Comparison of ENCODE assay signal across 11 cellular contexts in the genomic region with DNA sequence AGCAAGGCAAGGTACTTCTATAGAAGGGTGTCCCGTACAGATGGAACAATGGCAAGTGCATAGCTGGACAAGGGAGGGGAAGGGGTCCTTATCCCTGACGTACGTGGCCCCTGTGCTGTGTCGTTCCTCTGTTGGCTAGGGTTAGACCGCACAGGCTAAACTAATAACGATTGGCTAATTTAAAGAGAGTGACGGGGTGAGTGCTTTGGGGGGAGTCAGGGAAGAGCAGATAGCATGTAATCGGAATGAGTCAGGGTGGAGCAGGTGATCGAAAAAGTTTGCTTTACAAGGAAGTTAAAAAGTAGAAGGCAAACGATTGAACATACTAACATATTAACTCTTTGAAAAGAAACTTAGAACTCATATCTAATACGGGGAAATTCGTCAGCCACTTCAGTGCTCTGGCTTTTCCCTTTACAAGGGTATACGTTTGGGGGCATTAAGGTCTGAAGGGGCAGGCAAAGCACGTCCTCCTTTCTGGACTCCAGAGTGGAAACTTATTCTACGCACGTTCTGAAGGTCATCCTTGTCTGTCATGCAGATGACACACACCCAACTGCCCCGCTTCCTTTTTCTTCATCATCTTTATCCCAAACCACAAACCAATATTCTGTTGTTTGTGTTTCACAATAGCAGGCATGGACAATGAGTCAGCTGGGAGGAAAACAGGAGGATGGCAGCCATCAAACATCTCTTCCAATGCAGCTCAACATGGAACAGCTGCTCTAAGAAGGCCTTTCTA.
DNase-seq lines count a peak whose midpoint lies in the region; ATAC-seq and TF ChIP-seq lines count a peak whose summit lies in the region.
"Had no signal": no experiment of that assay in that cellular context is flagged by ENCODE, and none has a peak within 500 bp of the region (broad histone marks: within the 10 kb centered on the region; RNA-seq: fewer than 3 reads in every experiment).

No MANE protein-coding gene starts in this region.

- H3K27ac ChIP-seq in HL-60 (replicated peaks) (peak overlapping the region; percentile 16; the same call in 1 of the 2 replicates), RWPE2 (ENCODE audit: poor library complexity, severe bottlenecking) (no peak overlapping the region), coronary artery (no peak overlapping the region)
- H3K27ac ChIP-seq: adrenal gland, pancreas had no signal

- H3K4me3 ChIP-seq in HL-60 (replicated peaks; ENCODE audit: insufficient read depth, low read length) (no peak overlapping the region), RWPE2 (ENCODE audit: severe bottlenecking) (no peak overlapping the region), coronary artery (no peak overlapping the region)
- H3K4me3 ChIP-seq: adrenal gland, pancreas had no signal

- peaks cover 11% of the 10 kb centered on the region for H3K9me3 ChIP-seq in RWPE2 (ENCODE audit: severe bottlenecking)
- H3K9me3 ChIP-seq: adrenal gland, pancreas had no signal

- ATAC-seq in RWPE2 (ENCODE audit: low read depth): peak; percentile 62
- ATAC-seq in GM21423 (IDR thresholded peaks at IDR 0.05; ENCODE audit: unreplicated experiment): no peak
- ATAC-seq: pancreas had no signal

- H3K4me1 ChIP-seq in RWPE2 (ENCODE audit: insufficient read depth, poor library complexity, severe bottlenecking): no peaks in the 10 kb centered on the region
- H3K4me1 ChIP-seq: adrenal gland, pancreas had no signal

- H3K27me3 ChIP-seq in HL-60 (ENCODE audit: insufficient read depth, poor library complexity, severe bottlenecking) (no peaks in the 10 kb centered on the region), RWPE2 (ENCODE audit: insufficient read depth, poor library complexity, severe bottlenecking) (no peaks in the 10 kb centered on the region)
- H3K27me3 ChIP-seq: adrenal gland, pancreas had no signal

- DNase-seq in AG20443 (ENCODE audit: low spot score) (peak; percentile 14), HL-60 (ENCODE audit: low read depth in 1 of 2, low spot score in 1 of 2) (peak; percentile 56 to 72), RWPE2 (ENCODE audit: low spot score) (peak; percentile 9), iris pigment epithelial cell (ENCODE audit: low read depth) (peak; percentile 49), NCI-H128 (lab: John Stamatoyannopoulos, UW; ENCODE audit: unreplicated experiment) (no peak), DMS 273 treated with DMSO at 0.1 percent for 48 hours (lab: John Stamatoyannopoulos, UW) (no peak), coronary artery (ENCODE audit: low spot score) (no peak)
- DNase-seq: adrenal gland, NCI-H1048, pancreas had no signal

- TF ChIP-seq CTCF in HL-60 (IDR thresholded peaks at IDR 0.05; ENCODE audit: insufficient read depth, low read length) (no peak), RWPE2 (IDR thresholded peaks at IDR 0.05; ENCODE audit: poor library complexity, severe bottlenecking) (no peak), coronary artery (IDR thresholded peaks at IDR 0.05) (no peak)

- H3K36me3 ChIP-seq in RWPE2 (ENCODE audit: low read depth): no peaks in the 10 kb centered on the region
- H3K36me3 ChIP-seq: adrenal gland, pancreas had no signal

Comparison
In these comparisons a context has a peak if more than half of its experiments do, and no peak if none do; other contexts are left out.
1. DNase-seq: peak in AG20443 (single experiment), HL-60 (2 of 2), RWPE2 (single experiment) and iris pigment epithelial cell (single experiment); none in NCI-H128 (single experiment), DMS 273 treated with DMSO at 0.1 percent for 48 hours (single experiment) and coronary artery (single experiment).